In genomic region chr2:218217366-218218309, GRCh38 we compare ENCODE assay signal across 8 cellular contexts. TPM values are rescaled to one million over a fixed set of nuclear protein-coding genes. Genes with fewer than 3 reads are reported as not detected.
DNase-seq lines count a peak whose midpoint lies in the region; ATAC-seq and TF ChIP-seq lines count a peak whose summit lies in the region.

No MANE protein-coding gene starts in this region.

- no peaks in the 10 kb centered on the region for H3K27me3 Mint-ChIP-seq in activated naive CD4-positive, alpha-beta T cell treated with anti-CD3 and anti-CD28 coated beads for 36 hours (ENCODE audit: low read depth)
- H3K27me3 Mint-ChIP-seq in type B pancreatic cell, result peaks cover 4% of the 10 kb centered on the region

- intact Hi-C loops in activated naive CD4-positive, alpha-beta T cell treated with anti-CD3 and anti-CD28 coated beads for 36 hours (cut with micrococcal nuclease), result loop anchor here (1.0 to 5.0 kb wide), 11 partner anchors 12 to 959 kb away; partner anchors contain the start of genes AAMP, BCS1L, CNOT9 and CNPPD1
- intact Hi-C loops in Right ventricle myocardium superior (cut with DNase I), result no loop called here

- no peaks in the 10 kb centered on the region for H3K9me3 Mint-ChIP-seq in activated naive CD4-positive, alpha-beta T cell treated with anti-CD3 and anti-CD28 coated beads for 36 hours
- no peaks in the 10 kb centered on the region for H3K9me3 Mint-ChIP-seq in type B pancreatic cell

- TF ChIP-seq CTCF in type B pancreatic cell (conservative IDR thresholded peaks at IDR 0.05), result no peak

- peak; percentile 24 for ATAC-seq in HG02981 (IDR thresholded peaks at IDR 0.05; ENCODE audit: unreplicated experiment)
- peak; percentile 64 for ATAC-seq in Right ventricle myocardium superior (ENCODE audit: poor library complexity)

- H3K27ac Mint-ChIP-seq in activated naive CD4-positive, alpha-beta T cell treated with anti-CD3 and anti-CD28 coated beads for 36 hours, result peak overlapping the region; percentile 88
- H3K27ac Mint-ChIP-seq in type B pancreatic cell, result peak overlapping the region; percentile 91

- DNase-seq in NCI-H2227 (lab: John Stamatoyannopoulos, UW; ENCODE audit: unreplicated experiment) (peak; percentile 35), NCI-H2227 treated with DMSO at 0.1 percent for 48 hours (lab: John Stamatoyannopoulos, UW) (no peak), Right ventricle myocardium superior (peak; percentile 68), pons (ENCODE audit: low spot score) (peak; percentile 22), type B pancreatic cell (ENCODE audit: extremely low spot score, unreplicated experiment) (peak; percentile 71)
- DNase-seq in activated naive CD4-positive, alpha-beta T cell treated with anti-CD3 and anti-CD28 coated beads for 36 hours, result peak; percentile 82

- H3K4me1 Mint-ChIP-seq in activated naive CD4-positive, alpha-beta T cell treated with anti-CD3 and anti-CD28 coated beads for 36 hours (ENCODE audit: low read depth), result peaks cover 37% of the 10 kb centered on the region
- H3K4me1 Mint-ChIP-seq in type B pancreatic cell (ENCODE audit: unreplicated experiment), result peaks cover 37% of the 10 kb centered on the region

- CTCF ChIA-PET in activated naive CD4-positive, alpha-beta T cell treated with anti-CD3 and anti-CD28 coated beads for 36 hours (lab: Charles Lee), result interaction anchor here (1.1 to 4.2 kb wide), 4 partner anchors 11 to 40 kb away, joined by 4 to 36 read pairs (median 8); no protein-coding TSS in a partner anchor

- peaks cover 39% of the 10 kb centered on the region for H3K36me3 Mint-ChIP-seq in activated naive CD4-positive, alpha-beta T cell treated with anti-CD3 and anti-CD28 coated beads for 36 hours (ENCODE audit: low read depth)
- peaks cover 8% of the 10 kb centered on the region for H3K36me3 Mint-ChIP-seq in type B pancreatic cell

- peak overlapping the region; percentile 78 for H3K4me3 Mint-ChIP-seq in activated naive CD4-positive, alpha-beta T cell treated with anti-CD3 and anti-CD28 coated beads for 36 hours
- H3K4me3 Mint-ChIP-seq in type B pancreatic cell, result peak overlapping the region; percentile 95

- TF ChIP-seq POLR2A in Raji (IDR thresholded peaks at IDR 0.05; ENCODE audit: insufficient read depth, low read depth, low read length), result peak; percentile 41

RNA-seq across cellular contexts. Expression of gene ARPC2, which starts 0.6 kb away (rescaled TPM):
- 100 to 1,000 TPM; 461 to 475 TPM for total RNA-seq in activated naive CD4-positive, alpha-beta T cell treated with anti-CD3 and anti-CD28 coated beads for 36 hours
- total RNA-seq in Right ventricle myocardium superior, result 123 TPM
- total RNA-seq in type B pancreatic cell (ENCODE audit: low replicate concordance), result 211 and 384 TPM in 2 replicates

RNA-seq across cellular contexts. Expression of gene GPBAR1, which starts 43.2 kb away (rescaled TPM):
- total RNA-seq in activated naive CD4-positive, alpha-beta T cell treated with anti-CD3 and anti-CD28 coated beads for 36 hours, result under 1 TPM in 1 of 2 experiments, not detected in 1; 0.10 TPM
- 1.8 TPM for total RNA-seq in Right ventricle myocardium superior
- total RNA-seq in type B pancreatic cell (ENCODE audit: low replicate concordance), result 2.1 and 5.7 TPM in 2 replicates

RNA-seq across cellular contexts. Expression of gene CXCR1, which starts 50.9 kb away (rescaled TPM):
- not detected for total RNA-seq in activated naive CD4-positive, alpha-beta T cell treated with anti-CD3 and anti-CD28 coated beads for 36 hours
- 0.54 TPM for total RNA-seq in Right ventricle myocardium superior
- total RNA-seq in type B pancreatic cell (ENCODE audit: low replicate concordance), result not detected in 2 replicates

RNA-seq across cellular contexts. Expression of gene AAMP, which starts 52.3 kb away (rescaled TPM):
- 10 to 100 TPM; 58.7 to 59.4 TPM for total RNA-seq in activated naive CD4-positive, alpha-beta T cell treated with anti-CD3 and anti-CD28 coated beads for 36 hours
- total RNA-seq in Right ventricle myocardium superior, result 48.4 TPM
- 82.2 and 97.8 TPM in 2 replicates for total RNA-seq in type B pancreatic cell (ENCODE audit: low replicate concordance)

RNA-seq across cellular contexts. Expression of gene PNKD, which starts 52.7 kb away (rescaled TPM):
- 10 to 100 TPM; 20.4 to 21.4 TPM for total RNA-seq in activated naive CD4-positive, alpha-beta T cell treated with anti-CD3 and anti-CD28 coated beads for 36 hours
- total RNA-seq in Right ventricle myocardium superior (72.9 TPM), type B pancreatic cell (ENCODE audit: low replicate concordance) (58.4 and 66.4 TPM in 2 replicates)
